Comparison of ENCODE assay signal across 34 cellular contexts in genomic region chr10:91774571-91774970, GRCh38.
"Had no signal": no experiment of that assay in that cellular context is flagged by ENCODE, and none has a peak within 500 bp of the region (broad histone marks: within the 10 kb centered on the region; RNA-seq: fewer than 3 reads in every experiment).

No MANE protein-coding gene starts in this region.

- H3K4me1 ChIP-seq: adrenal gland, ascending aorta, body of pancreas, breast epithelium had no signal

- H3K4me3 ChIP-seq: adrenal gland, ascending aorta, body of pancreas, breast epithelium, cardiac muscle cell had no signal

- DNase-seq: activated effector memory CD4-positive, alpha-beta T cell treated with anti-CD3 and anti-CD28 coated beads, Interleukin-2, amount 50 U/mL, for 16 hours; activated effector memory CD4-positive, alpha-beta T cell treated with Interleukin-2 at 50 U/mL for 16 hours; activated gamma-delta T cell; activated gamma-delta T cell treated with Interleukin-2 at 50 U/mL for 16 hours; activated naive CD4-positive, alpha-beta T cell; activated naive CD4-positive, alpha-beta T cell treated with anti-CD3 and anti-CD28 coated beads for 36 hours; activated naive CD4-positive, alpha-beta T cell treated with anti-CD3 and anti-CD28 coated beads, Interleukin-2, amount 10 ng/mL, durations not matched to agents 7 days and 5 days; activated naive CD4-positive, alpha-beta T cell treated with anti-CD3 and anti-CD28 coated beads, Interleukin-2, amount 50 U/mL, for 16 hours; activated naive CD4-positive, alpha-beta T cell treated with Interleukin-2 at 50 U/mL for 16 hours; activated naive CD8-positive, alpha-beta T cell treated with anti-CD3 and anti-CD28 coated beads for 36 hours; activated naive CD8-positive, alpha-beta T cell treated with anti-CD3 and anti-CD28 coated beads, Interleukin-2, amount 10 ng/mL, durations not matched to agents 7 days and 5 days; activated naive CD8-positive, alpha-beta T cell treated with anti-CD3 and anti-CD28 coated beads, Interleukin-2, amount 50 U/mL, for 24 hours; activated T-cell treated with anti-CD3 and anti-CD28 coated beads, Interleukin-2, amount 50 U/mL, for 1 hour; activated T-cell treated with anti-CD3 and anti-CD28 coated beads, Interleukin-2, amount 50 U/mL, for 24 hours; activated T-cell treated with anti-CD3 and anti-CD28 coated beads, Interleukin-2, amount 50 U/mL, for 4 hours; activated T-cell treated with anti-CD3 and anti-CD28 coated beads, Interleukin-2, amount 50 U/mL, for 48 hours; activated T-cell treated with anti-CD3 and anti-CD28 coated beads, Interleukin-2, amount 50 U/mL, for 72 hours; adrenal gland; amniotic stem cell; amygdala; anterior cingulate cortex; aorta; body of pancreas; brain microvascular endothelial cell; caudate nucleus; central memory CD4-positive, alpha-beta T cell; cerebellar nuclear complex had no signal

- FAIRE-seq: astrocyte, bronchial epithelial cell had no signal

- H3K36me3 ChIP-seq: adrenal gland, ascending aorta, brain microvascular endothelial cell, breast epithelium, cardiac muscle cell had no signal

- ATAC-seq: activated naive CD4-positive, alpha-beta T cell treated with anti-CD3 and anti-CD28 coated beads, Interleukin-2, amount 50 U/mL, for 72 hours; activated naive CD8-positive, alpha-beta T cell treated with anti-CD3 and anti-CD28 coated beads, Interleukin-2, amount 50 U/mL, for 24 hours; activated T-cell treated with anti-CD3 and anti-CD28 coated beads, Interleukin-2, amount 50 U/mL, for 4 hours; activated T-cell treated with anti-CD3 and anti-CD28 coated beads, Interleukin-2, amount 50 U/mL, for 72 hours; activated T-helper 17 cell treated with anti-CD3 and anti-CD28 coated beads, Interleukin-2, amount 50 U/mL, for 72 hours; body of pancreas had no signal

- H3K9me3 ChIP-seq: adrenal gland, ascending aorta, body of pancreas, breast epithelium had no signal

- H3K27me3 ChIP-seq: adrenal gland, ascending aorta, body of pancreas, brain microvascular endothelial cell, breast epithelium, cardiac muscle cell had no signal

- H3K27ac ChIP-seq: adrenal gland, ascending aorta, body of pancreas, brain microvascular endothelial cell, breast epithelium, cardiac muscle cell had no signal
